ENCODE assay signal across 13 cellular contexts in the genomic region with DNA sequence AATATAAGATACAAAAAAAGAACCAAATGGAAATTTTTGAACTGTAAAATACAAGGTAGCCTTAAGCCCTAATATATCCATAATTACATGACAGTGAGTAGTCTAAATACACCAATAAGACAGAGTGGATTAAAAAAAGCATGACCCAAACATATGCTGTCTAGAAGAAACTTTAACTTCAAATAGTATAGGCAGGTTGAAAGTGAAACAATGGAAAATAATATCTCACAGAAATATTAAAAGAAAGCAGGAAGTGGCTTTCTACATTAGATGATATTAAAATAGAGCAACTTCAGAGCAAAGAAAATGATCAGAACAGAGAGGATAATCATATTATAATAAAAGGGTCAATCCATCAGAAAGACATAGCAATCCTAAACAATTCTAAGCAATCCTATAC. TPM values are rescaled to one million over a fixed set of nuclear protein-coding genes. Genes with fewer than 3 reads are reported as not detected.
DNase-seq lines count a peak whose midpoint lies in the region; ATAC-seq and TF ChIP-seq lines count a peak whose summit lies in the region.
"Had no signal": no experiment of that assay in that cellular context is flagged by ENCODE, and none has a peak within 500 bp of the region (broad histone marks: within the 10 kb centered on the region; RNA-seq: fewer than 3 reads in every experiment).

No MANE protein-coding gene starts in this region.

- in situ Hi-C loops in mammary epithelial cell (cut with MboI; ENCODE audit: low sequenced_read_pairs in 2 of 2) (no loop called here), transverse colon (cut with MboI; ENCODE audit: low pct_ligation_motif_present in 1 of 4, low pct_unique_long_range_greater_than_20kb in 1 of 4, low sequenced_read_pairs in 3 of 4) (no loop called here)

- H4K20me1 ChIP-seq in mammary epithelial cell (ENCODE audit: insufficient read depth, low read length) (no peaks in the 10 kb centered on the region), Loucy (ENCODE audit: insufficient read depth, low read length, poor library complexity, severe bottlenecking) (peaks cover 5% of the 10 kb centered on the region)

- H3K27me3 ChIP-seq in mammary epithelial cell (ENCODE audit: insufficient read depth, low read length): no peaks in the 10 kb centered on the region
- no peaks in the 10 kb centered on the region for H3K27me3 ChIP-seq in Loucy (ENCODE audit: insufficient read depth, low read length, poor library complexity, severe bottlenecking)
- no peaks in the 10 kb centered on the region for H3K27me3 ChIP-seq in Caco-2 (replicated peaks; ENCODE audit: control insufficient read depth, insufficient read depth, low read length)
- no peaks in the 10 kb centered on the region for H3K27me3 ChIP-seq in transverse colon
- H3K27me3 ChIP-seq: colonic mucosa had no signal

- H3K79me2 ChIP-seq in mammary epithelial cell (ENCODE audit: insufficient read depth, low read length) (peaks cover 80% of the 10 kb centered on the region), Loucy (ENCODE audit: insufficient read depth, low read length) (peaks cover 25% of the 10 kb centered on the region; the same call in 1 of the 2 replicates)

- TF ChIP-seq POLR2A in transverse colon (IDR thresholded peaks at IDR 0.05): no peak

- BruUV-seq in MCF 10A (replicated peaks; lab: Mats Ljungman, UMichigan) (no TSS peak), mammary epithelial cell (replicated peaks; lab: Mats Ljungman, UMichigan) (no TSS peak), Caco-2 (replicated peaks; lab: Mats Ljungman, UMichigan) (no TSS peak)

- TF ChIP-seq CTCF in MCF 10A (IDR thresholded peaks at IDR 0.05; ENCODE audit: unreplicated experiment): no peak
- no peak for TF ChIP-seq CTCF in mammary epithelial cell (conservative IDR thresholded peaks at IDR 0.05 in 1 of 2, IDR thresholded peaks at IDR 0.05 in 1 of 2; ENCODE audit: extremely low read depth in 1 of 2, insufficient read depth in 1 of 2, low read depth in 1 of 2, low read length in 2 of 2)
- TF ChIP-seq CTCF in Loucy (conservative IDR thresholded peaks at IDR 0.05; ENCODE audit: low read length): no peak
- TF ChIP-seq CTCF in Caco-2 (IDR thresholded peaks at IDR 0.05; ENCODE audit: insufficient read depth in 1 of 2, low read depth in 1 of 2, low read length in 1 of 2, severe bottlenecking in 1 of 2, unreplicated experiment in 1 of 2): no peak
- no peak for TF ChIP-seq CTCF in transverse colon (IDR thresholded peaks at IDR 0.05)

- DNase-seq in MCF 10A (ENCODE audit: unreplicated experiment): no peak
- DNase-seq in mammary epithelial cell: no peak
- no peak for DNase-seq in activated naive CD8-positive, alpha-beta T cell treated with anti-CD3 and anti-CD28 coated beads, Interleukin-2, amount 50 U/mL, for 24 hours
- DNase-seq in NCI-H2081 treated with DMSO at 0.1 percent for 48 hours (lab: John Stamatoyannopoulos, UW): no peak
- no peak for DNase-seq in Caco-2
- DNase-seq in transverse colon: no peak
- DNase-seq: activated CD4-positive, alpha-beta T cell treated with anti-CD3 and anti-CD28 coated beads, Interleukin-2, amount 50 U/mL, for 4 hours; colonic mucosa; MV-4-11; NCI-H2171 treated with DMSO at 0.1 percent for 48 hours had no signal

- ATAC-seq in activated naive CD8-positive, alpha-beta T cell treated with anti-CD3 and anti-CD28 coated beads, Interleukin-2, amount 50 U/mL, for 24 hours: peak; percentile 68
- ATAC-seq in HG03097 (IDR thresholded peaks at IDR 0.05; ENCODE audit: low FRiP score, unreplicated experiment): no peak

- H3K9me3 Mint-ChIP-seq in MCF 10A (ENCODE audit: unreplicated experiment) (no peaks in the 10 kb centered on the region), Caco-2 (ENCODE audit: unreplicated experiment) (no peaks in the 10 kb centered on the region)
- no peaks in the 10 kb centered on the region for H3K9me3 Mint-ChIP-seq in activated naive CD8-positive, alpha-beta T cell treated with anti-CD3 and anti-CD28 coated beads, Interleukin-2, amount 50 U/mL, for 24 hours

- no peak overlapping the region for H3K27ac ChIP-seq in mammary epithelial cell (ENCODE audit: insufficient read depth, low read depth, low read length)
- no peak overlapping the region for H3K27ac ChIP-seq in transverse colon
- H3K27ac ChIP-seq: colonic mucosa had no signal

- H3F3A ChIP-seq in Loucy (ENCODE audit: low read depth): no peaks in the 10 kb centered on the region

- H3K9me2 ChIP-seq in Loucy (replicated peaks; ENCODE audit: low read depth, low read length): no peaks in the 10 kb centered on the region

- no peak for TF ChIP-seq EP300 in transverse colon (IDR thresholded peaks at IDR 0.05; ENCODE audit: low read depth)

- H3K4me3 ChIP-seq in mammary epithelial cell (replicated peaks in 1 of 3; ENCODE audit: insufficient read depth in 1 of 3, low read depth in 2 of 3, low read length in 3 of 3) (no peak overlapping the region), Loucy (ENCODE audit: low read length, poor library complexity, severe bottlenecking) (no peak overlapping the region), Caco-2 (ENCODE audit: low read depth, low read length) (no peak overlapping the region), transverse colon (no peak overlapping the region)
- H3K4me3 ChIP-seq: colonic mucosa had no signal

- intact Hi-C loops in MCF 10A (cut with micrococcal nuclease): no loop called here
- intact Hi-C loops in mammary epithelial cell (cut with micrococcal nuclease): no loop called here
- intact Hi-C loops in Caco-2 (cut with micrococcal nuclease; ENCODE audit: unreplicated experiment): no loop called here
- intact Hi-C loops in transverse colon (cut with DNase I; ENCODE audit: low total_unique reads): no loop called here

- H3K36me3 Mint-ChIP-seq in MCF 10A (ENCODE audit: insufficient read depth, unreplicated experiment) (peaks cover 47% of the 10 kb centered on the region), Caco-2 (ENCODE audit: insufficient read depth, unreplicated experiment) (peaks cover 51% of the 10 kb centered on the region)
- peaks cover 60% of the 10 kb centered on the region for H3K36me3 Mint-ChIP-seq in activated naive CD8-positive, alpha-beta T cell treated with anti-CD3 and anti-CD28 coated beads, Interleukin-2, amount 50 U/mL, for 24 hours (ENCODE audit: low read depth)

- H2AFZ ChIP-seq in mammary epithelial cell (ENCODE audit: low read depth, low read length) (no peak overlapping the region), Loucy (ENCODE audit: low read length) (no peak overlapping the region)

- CTCF ChIA-PET in MCF 10A (lab: Yijun Ruan, JAX): interaction anchor here (0.6 to 1.6 kb wide), 2 partner anchors 13 to 1672 kb away, joined by 3 to 4 read pairs; no protein-coding TSS in a partner anchor
- CTCF ChIA-PET in mammary epithelial cell (lab: Charles Lee; ENCODE audit: low non-redundant PET): no interaction called here
- CTCF ChIA-PET in Caco-2 (lab: Charles Lee): no interaction called here

- H3K4me2 ChIP-seq in mammary epithelial cell (ENCODE audit: insufficient read depth, low read depth, low read length) (no peak overlapping the region), Loucy (ENCODE audit: low read depth, low read length, poor library complexity, severe bottlenecking) (peak overlapping the region; percentile 33)

- POLR2A ChIA-PET in MCF 10A (lab: Yijun Ruan, JAX): interaction anchor here (1.6 kb wide), 1 partner anchor 22 kb away, joined by 4 read pairs; a partner anchor contains a TSS
- POLR2A ChIA-PET in Caco-2 (lab: Charles Lee): interaction anchor here (1.8 kb wide), 1 partner anchor 22 kb away, joined by 8 read pairs; a partner anchor contains a TSS

- dilution Hi-C loops in mammary epithelial cell (cut with HindIII; ENCODE audit: low sequenced_read_pairs): no loop called here

- H3K27ac Mint-ChIP-seq in MCF 10A (ENCODE audit: low read depth, unreplicated experiment) (peak overlapping the region; percentile 37), Caco-2 (ENCODE audit: unreplicated experiment) (no peak overlapping the region)
- H3K27ac Mint-ChIP-seq in activated naive CD8-positive, alpha-beta T cell treated with anti-CD3 and anti-CD28 coated beads, Interleukin-2, amount 50 U/mL, for 24 hours: peak overlapping the region; percentile 37
- H3K27ac Mint-ChIP-seq: mesothelial cell of epicardium had no signal

- H3K4me1 ChIP-seq in mammary epithelial cell (ENCODE audit: insufficient read depth, low read length) (no peaks in the 10 kb centered on the region), Loucy (ENCODE audit: insufficient read depth, low read length, poor library complexity, severe bottlenecking) (peaks cover 32% of the 10 kb centered on the region), Caco-2 (no peaks in the 10 kb centered on the region), transverse colon (no peaks in the 10 kb centered on the region)
- H3K4me1 ChIP-seq: colonic mucosa had no signal

- no peak overlapping the region for H3K9ac ChIP-seq in mammary epithelial cell (ENCODE audit: insufficient read depth, low read length)
- peak overlapping the region; percentile 2 for H3K9ac ChIP-seq in Loucy (ENCODE audit: low read depth, low read length, poor library complexity, severe bottlenecking)

- no peaks in the 10 kb centered on the region for H3K9me3 ChIP-seq in mammary epithelial cell (replicated peaks; ENCODE audit: insufficient read depth, low read length)
- H3K9me3 ChIP-seq in Loucy (ENCODE audit: insufficient read depth, low read depth, low read length): no peaks in the 10 kb centered on the region
- no peaks in the 10 kb centered on the region for H3K9me3 ChIP-seq in Caco-2
- no peaks in the 10 kb centered on the region for H3K9me3 ChIP-seq in transverse colon
- H3K9me3 ChIP-seq: colonic mucosa had no signal

- H3K4me3 Mint-ChIP-seq in MCF 10A (ENCODE audit: unreplicated experiment) (no peak overlapping the region), Caco-2 (ENCODE audit: unreplicated experiment) (no peak overlapping the region)
- H3K4me3 Mint-ChIP-seq in activated naive CD8-positive, alpha-beta T cell treated with anti-CD3 and anti-CD28 coated beads, Interleukin-2, amount 50 U/mL, for 24 hours: no peak overlapping the region
- H3K4me3 Mint-ChIP-seq: mesothelial cell of epicardium had no signal

- H3K4me1 Mint-ChIP-seq in MCF 10A (ENCODE audit: insufficient read depth, unreplicated experiment) (peaks cover 27% of the 10 kb centered on the region), Caco-2 (ENCODE audit: low read depth, unreplicated experiment) (no peaks in the 10 kb centered on the region)
- peaks cover 47% of the 10 kb centered on the region for H3K4me1 Mint-ChIP-seq in activated naive CD8-positive, alpha-beta T cell treated with anti-CD3 and anti-CD28 coated beads, Interleukin-2, amount 50 U/mL, for 24 hours
- H3K4me1 Mint-ChIP-seq: mesothelial cell of epicardium had no signal

- H3K27me3 Mint-ChIP-seq in MCF 10A (ENCODE audit: insufficient read depth, unreplicated experiment) (no peaks in the 10 kb centered on the region), Caco-2 (ENCODE audit: insufficient read depth, unreplicated experiment) (no peaks in the 10 kb centered on the region)
- H3K27me3 Mint-ChIP-seq in activated naive CD8-positive, alpha-beta T cell treated with anti-CD3 and anti-CD28 coated beads, Interleukin-2, amount 50 U/mL, for 24 hours: no peaks in the 10 kb centered on the region

- H3K36me3 ChIP-seq in mammary epithelial cell (ENCODE audit: insufficient read depth, low read length) (peaks cover 16% of the 10 kb centered on the region), Loucy (ENCODE audit: insufficient read depth, low read length) (peaks cover 11% of the 10 kb centered on the region; the same call in 1 of the 2 replicates), Caco-2 (ENCODE audit: control insufficient read depth, insufficient read depth, low read length) (peaks cover 1% of the 10 kb centered on the region; the same call in 1 of the 2 replicates), transverse colon (peaks cover 0 to 12% (median 3%) of the 10 kb centered on the region in 4 donors)
- H3K36me3 ChIP-seq: colonic mucosa had no signal

RNA-seq across cellular contexts. Expression of a gene that starts 21.8 kb away (rescaled TPM):
- 53.8 and 87.4 TPM in 2 replicates for total RNA-seq in MCF 10A (2022)
- total RNA-seq in mammary epithelial cell: 10 to 100 TPM; 66.1 to 71.2 TPM
- polyA plus RNA-seq in mammary epithelial cell: 63.5 TPM
- polyA minus RNA-seq in mammary epithelial cell: 33.0 TPM
- 95.1 and 105 TPM in 2 replicates for total RNA-seq in Caco-2 (2022)
- 10 to 100 TPM in 3 of 4 donors, 1 to 10 TPM in 1; 4.5 to 48.8 (median 24.4) TPM for total RNA-seq in transverse colon

RNA-seq across cellular contexts. Expression of a gene that starts 39.1 kb away (rescaled TPM):
- total RNA-seq in MCF 10A (2022) (23.0 and 23.5 TPM in 2 replicates), mammary epithelial cell (10 to 100 TPM; 32.5 to 38.3 TPM), Caco-2 (2022) (5.9 and 6.5 TPM in 2 replicates), transverse colon (10 to 100 TPM in 1 of 4 donors, 1 to 10 TPM in 3; 4.2 to 10.8 (median 4.7) TPM)
- 12.9 TPM for polyA plus RNA-seq in mammary epithelial cell
- polyA minus RNA-seq in mammary epithelial cell: 17.5 TPM
